1 cellular context compared by ENCODE assay signal in the genomic region with DNA sequence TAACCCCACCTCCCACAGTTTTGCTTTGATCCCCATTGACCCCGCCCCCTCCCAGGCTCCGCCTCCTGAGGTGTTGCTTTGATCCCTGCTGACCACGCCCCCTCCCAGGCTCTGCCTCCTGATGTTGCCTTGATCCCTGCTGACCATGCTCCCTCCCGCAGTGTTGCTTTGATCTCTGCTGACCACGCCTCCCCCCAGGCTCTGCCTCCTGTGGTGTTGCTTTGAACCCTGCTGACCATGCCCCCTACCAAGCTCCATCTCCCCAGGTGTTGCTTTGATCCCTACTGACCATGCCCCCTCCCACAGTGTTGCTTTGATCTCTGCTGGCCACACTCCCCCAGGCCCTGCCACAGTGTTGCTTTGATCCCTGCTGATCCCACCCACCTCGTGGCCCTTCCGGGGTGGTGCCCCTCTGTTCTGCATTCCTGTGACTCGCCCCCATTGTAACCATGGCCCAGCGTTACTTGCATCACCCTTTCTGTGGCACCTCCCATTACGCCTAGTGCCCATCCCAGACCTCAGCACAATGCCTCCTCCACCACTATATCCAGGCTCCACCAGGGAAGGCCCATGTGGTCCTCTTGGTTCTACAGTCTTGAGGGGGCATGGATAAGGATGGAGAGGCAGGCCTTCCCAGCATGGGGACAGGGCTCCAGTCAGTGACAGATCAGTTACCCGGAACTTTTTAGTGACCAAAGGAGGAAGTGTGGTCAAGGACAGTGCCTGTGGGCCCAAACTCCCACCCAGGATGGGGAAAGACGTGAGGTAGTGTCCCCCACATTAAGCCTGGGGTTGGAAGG.
TF ChIP-seq lines count a peak whose summit lies in the region.

No MANE protein-coding gene starts in this region.

TF ChIP-seq in HepG2, 621 proteins besides CTCF, POLR2A, EP300 and RAD21 (continued from another document and continues in another):
- TF ChIP-seq HNRNPH1 (optimal IDR thresholded peaks at IDR 0.05; ENCODE audit: low read depth, low read length) (no peak), ISX (CRISPR knock-in tag; conservative IDR thresholded peaks at IDR 0.05) (no peak), RCOR2 (CRISPR knock-in tag; IDR thresholded peaks at IDR 0.05) (peak; percentile 63), NFKB2 (CRISPR knock-in tag; IDR thresholded peaks at IDR 0.05; ENCODE audit: borderline replicate concordance) (no peak), ZNF329 (CRISPR knock-in tag; IDR thresholded peaks at IDR 0.05; ENCODE audit: low read depth) (peak; percentile 74; the same call in 1 of the 2 replicates), ZNF792 (CRISPR knock-in tag; IDR thresholded peaks at IDR 0.05) (peak; percentile 93), ZNF709 (CRISPR knock-in tag; IDR thresholded peaks at IDR 0.05) (no peak), SP2 (CRISPR knock-in tag; IDR thresholded peaks at IDR 0.05) (peak; percentile 23; the same call in 1 of the 2 replicates), JDP2 (CRISPR knock-in tag; IDR thresholded peaks at IDR 0.05; ENCODE audit: borderline replicate concordance) (no peak), ZNF775 (CRISPR knock-in tag; IDR thresholded peaks at IDR 0.05; ENCODE audit: borderline replicate concordance) (peak; percentile 77; the same call in 1 of the 2 replicates), ZNF253 (CRISPR knock-in tag; IDR thresholded peaks at IDR 0.05; ENCODE audit: borderline replicate concordance) (peak; percentile 45; the same call in 1 of the 2 replicates), CBX5 (CRISPR knock-in tag; IDR thresholded peaks at IDR 0.05; ENCODE audit: borderline replicate concordance) (peak; percentile 98; the same call in 1 of the 2 replicates), HOXA3 (CRISPR knock-in tag; IDR thresholded peaks at IDR 0.05) (peak; percentile 92), MIXL1 (CRISPR knock-in tag; IDR thresholded peaks at IDR 0.05) (no peak), NRL (CRISPR knock-in tag; IDR thresholded peaks at IDR 0.05; ENCODE audit: borderline replicate concordance) (peak; percentile 97), HOXA9 (CRISPR knock-in tag; IDR thresholded peaks at IDR 0.05; ENCODE audit: borderline replicate concordance) (no peak), SIX1 (CRISPR knock-in tag; IDR thresholded peaks at IDR 0.05; ENCODE audit: borderline replicate concordance) (peak; percentile 66; the same call in 1 of the 2 replicates), ZNF136 (CRISPR knock-in tag; IDR thresholded peaks at IDR 0.05; ENCODE audit: low read depth) (no peak), HNRNPLL (IDR thresholded peaks at IDR 0.05; ENCODE audit: low read depth, low read length, poor library complexity, severe bottlenecking) (peak; percentile 51), MED1 (CRISPR knock-in tag; IDR thresholded peaks at IDR 0.05) (peak; percentile 95), GTF2F1 (IDR thresholded peaks at IDR 0.05; ENCODE audit: low read length) (no peak), ZNF614 (CRISPR knock-in tag; IDR thresholded peaks at IDR 0.05; ENCODE audit: borderline replicate concordance) (peak; percentile 77; the same call in 1 of the 2 replicates), ZNF563 (CRISPR knock-in tag; IDR thresholded peaks at IDR 0.05) (no peak), PRMT3 (CRISPR knock-in tag; IDR thresholded peaks at IDR 0.05; ENCODE audit: borderline replicate concordance, low read depth) (no peak), HNRNPUL1 (IDR thresholded peaks at IDR 0.05; ENCODE audit: low read depth, low read length) (no peak), ZBTB7A (CRISPR knock-in tag; IDR thresholded peaks at IDR 0.05) (peak; percentile 99), ZNF382 (CRISPR knock-in tag; IDR thresholded peaks at IDR 0.05; ENCODE audit: borderline replicate concordance) (no peak), PCBP1 (IDR thresholded peaks at IDR 0.05; ENCODE audit: borderline replicate concordance, low read depth, low read length) (peak; percentile 97), BRD4 (CRISPR knock-in tag; IDR thresholded peaks at IDR 0.05) (peak; percentile 95), KDM4B (CRISPR knock-in tag; IDR thresholded peaks at IDR 0.05) (no peak), SCMH1 (CRISPR knock-in tag; IDR thresholded peaks at IDR 0.05; ENCODE audit: borderline replicate concordance) (no peak), STAT5B (CRISPR knock-in tag; IDR thresholded peaks at IDR 0.05) (no peak), NFIC (IDR thresholded peaks at IDR 0.05; ENCODE audit: low read length) (no peak), SYNCRIP (IDR thresholded peaks at IDR 0.05; ENCODE audit: insufficient read depth, low read depth, low read length) (no peak), HOXA7 (CRISPR knock-in tag; IDR thresholded peaks at IDR 0.05) (no peak), FOXM1 (CRISPR knock-in tag; IDR thresholded peaks at IDR 0.05) (no peak), KDM1A (CRISPR knock-in tag; IDR thresholded peaks at IDR 0.05) (peak; percentile 71), RNF2 (conservative IDR thresholded peaks at IDR 0.05; ENCODE audit: low read depth) (no peak), ELF1 (CRISPR knock-in tag; IDR thresholded peaks at IDR 0.05) (peak; percentile 89), FOSL1 (CRISPR knock-in tag; IDR thresholded peaks at IDR 0.05; ENCODE audit: borderline replicate concordance) (no peak), ZNF549 (CRISPR knock-in tag; IDR thresholded peaks at IDR 0.05) (no peak), GATAD2A (CRISPR knock-in tag; IDR thresholded peaks at IDR 0.05) (peak; percentile 88)
- TF ChIP-seq, protein P1, sequence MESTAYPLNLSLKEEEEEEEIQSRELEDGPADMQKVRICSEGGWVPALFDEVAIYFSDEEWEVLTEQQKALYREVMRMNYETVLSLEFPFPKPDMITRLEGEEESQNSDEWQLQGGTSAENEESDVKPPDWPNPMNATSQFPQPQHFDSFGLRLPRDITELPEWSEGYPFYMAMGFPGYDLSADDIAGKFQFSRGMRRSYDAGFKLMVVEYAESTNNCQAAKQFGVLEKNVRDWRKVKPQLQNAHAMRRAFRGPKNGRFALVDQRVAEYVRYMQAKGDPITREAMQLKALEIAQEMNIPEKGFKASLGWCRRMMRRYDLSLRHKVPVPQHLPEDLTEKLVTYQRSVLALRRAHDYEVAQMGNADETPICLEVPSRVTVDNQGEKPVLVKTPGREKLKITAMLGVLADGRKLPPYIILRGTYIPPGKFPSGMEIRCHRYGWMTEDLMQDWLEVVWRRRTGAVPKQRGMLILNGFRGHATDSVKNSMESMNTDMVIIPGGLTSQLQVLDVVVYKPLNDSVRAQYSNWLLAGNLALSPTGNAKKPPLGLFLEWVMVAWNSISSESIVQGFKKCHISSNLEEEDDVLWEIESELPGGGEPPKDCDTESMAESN (CRISPR knock-in tag; conservative IDR thresholded peaks at IDR 0.05) = peak; percentile 98
- TF ChIP-seq, protein P2, sequence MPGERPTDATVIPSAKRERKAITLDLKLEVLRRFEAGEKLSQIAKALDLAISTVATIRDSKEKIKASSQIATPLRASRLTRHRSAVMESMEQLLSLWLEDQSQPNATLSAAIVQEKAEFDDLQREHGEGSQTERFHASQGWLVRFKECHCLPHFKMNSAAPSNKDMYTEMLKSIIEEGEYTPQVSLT (CRISPR knock-in tag; IDR thresholded peaks at IDR 0.05; ENCODE audit: borderline replicate concordance, low read depth) = 0 out of 2 replicates have a peak, but pooled peaks have one; percentile 36
- TF ChIP-seq, protein P3, sequence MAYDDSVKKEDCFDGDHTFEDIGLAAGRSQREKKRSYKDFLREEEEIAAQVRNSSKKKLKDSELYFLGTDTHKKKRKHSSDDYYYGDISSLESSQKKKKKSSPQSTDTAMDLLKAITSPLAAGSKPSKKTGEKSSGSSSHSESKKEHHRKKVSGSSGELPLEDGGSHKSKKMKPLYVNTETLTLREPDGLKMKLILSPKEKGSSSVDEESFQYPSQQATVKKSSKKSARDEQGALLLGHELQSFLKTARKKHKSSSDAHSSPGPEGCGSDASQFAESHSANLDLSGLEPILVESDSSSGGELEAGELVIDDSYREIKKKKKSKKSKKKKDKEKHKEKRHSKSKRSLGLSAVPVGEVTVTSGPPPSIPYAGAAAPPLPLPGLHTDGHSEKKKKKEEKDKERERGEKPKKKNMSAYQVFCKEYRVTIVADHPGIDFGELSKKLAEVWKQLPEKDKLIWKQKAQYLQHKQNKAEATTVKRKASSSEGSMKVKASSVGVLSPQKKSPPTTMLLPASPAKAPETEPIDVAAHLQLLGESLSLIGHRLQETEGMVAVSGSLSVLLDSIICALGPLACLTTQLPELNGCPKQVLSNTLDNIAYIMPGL (CRISPR knock-in tag; IDR thresholded peaks at IDR 0.05; ENCODE audit: borderline replicate concordance in 1 of 2, low read depth in 1 of 2) = peak in 1 of 2 experiments; percentile 82; a peak in 2 of 4 replicates
- TF ChIP-seq, protein P4, sequence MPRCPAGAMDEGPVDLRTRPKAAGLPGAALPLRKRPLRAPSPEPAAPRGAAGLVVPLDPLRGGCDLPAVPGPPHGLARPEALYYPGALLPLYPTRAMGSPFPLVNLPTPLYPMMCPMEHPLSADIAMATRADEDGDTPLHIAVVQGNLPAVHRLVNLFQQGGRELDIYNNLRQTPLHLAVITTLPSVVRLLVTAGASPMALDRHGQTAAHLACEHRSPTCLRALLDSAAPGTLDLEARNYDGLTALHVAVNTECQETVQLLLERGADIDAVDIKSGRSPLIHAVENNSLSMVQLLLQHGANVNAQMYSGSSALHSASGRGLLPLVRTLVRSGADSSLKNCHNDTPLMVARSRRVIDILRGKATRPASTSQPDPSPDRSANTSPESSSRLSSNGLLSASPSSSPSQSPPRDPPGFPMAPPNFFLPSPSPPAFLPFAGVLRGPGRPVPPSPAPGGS (CRISPR knock-in tag; IDR thresholded peaks at IDR 0.05) = peak; percentile 89
- TF ChIP-seq, protein P5, sequence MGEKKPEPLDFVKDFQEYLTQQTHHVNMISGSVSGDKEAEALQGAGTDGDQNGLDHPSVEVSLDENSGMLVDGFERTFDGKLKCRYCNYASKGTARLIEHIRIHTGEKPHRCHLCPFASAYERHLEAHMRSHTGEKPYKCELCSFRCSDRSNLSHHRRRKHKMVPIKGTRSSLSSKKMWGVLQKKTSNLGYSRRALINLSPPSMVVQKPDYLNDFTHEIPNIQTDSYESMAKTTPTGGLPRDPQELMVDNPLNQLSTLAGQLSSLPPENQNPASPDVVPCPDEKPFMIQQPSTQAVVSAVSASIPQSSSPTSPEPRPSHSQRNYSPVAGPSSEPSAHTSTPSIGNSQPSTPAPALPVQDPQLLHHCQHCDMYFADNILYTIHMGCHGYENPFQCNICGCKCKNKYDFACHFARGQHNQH (CRISPR knock-in tag; IDR thresholded peaks at IDR 0.05) = peak; percentile 67; the same call in 1 of the 2 replicates
- TF ChIP-seq, protein P6, sequence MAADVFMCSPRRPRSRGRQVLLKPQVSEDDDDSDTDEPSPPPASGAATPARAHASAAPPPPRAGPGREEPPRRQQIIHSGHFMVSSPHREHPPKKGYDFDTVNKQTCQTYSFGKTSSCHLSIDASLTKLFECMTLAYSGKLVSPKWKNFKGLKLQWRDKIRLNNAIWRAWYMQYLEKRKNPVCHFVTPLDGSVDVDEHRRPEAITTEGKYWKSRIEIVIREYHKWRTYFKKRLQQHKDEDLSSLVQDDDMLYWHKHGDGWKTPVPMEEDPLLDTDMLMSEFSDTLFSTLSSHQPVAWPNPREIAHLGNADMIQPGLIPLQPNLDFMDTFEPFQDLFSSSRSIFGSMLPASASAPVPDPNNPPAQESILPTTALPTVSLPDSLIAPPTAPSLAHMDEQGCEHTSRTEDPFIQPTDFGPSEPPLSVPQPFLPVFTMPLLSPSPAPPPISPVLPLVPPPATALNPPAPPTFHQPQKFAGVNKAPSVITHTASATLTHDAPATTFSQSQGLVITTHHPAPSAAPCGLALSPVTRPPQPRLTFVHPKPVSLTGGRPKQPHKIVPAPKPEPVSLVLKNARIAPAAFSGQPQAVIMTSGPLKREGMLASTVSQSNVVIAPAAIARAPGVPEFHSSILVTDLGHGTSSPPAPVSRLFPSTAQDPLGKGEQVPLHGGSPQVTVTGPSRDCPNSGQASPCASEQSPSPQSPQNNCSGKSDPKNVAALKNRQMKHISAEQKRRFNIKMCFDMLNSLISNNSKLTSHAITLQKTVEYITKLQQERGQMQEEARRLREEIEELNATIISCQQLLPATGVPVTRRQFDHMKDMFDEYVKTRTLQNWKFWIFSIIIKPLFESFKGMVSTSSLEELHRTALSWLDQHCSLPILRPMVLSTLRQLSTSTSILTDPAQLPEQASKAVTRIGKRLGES (CRISPR knock-in tag; IDR thresholded peaks at IDR 0.05; ENCODE audit: borderline replicate concordance) = peak; percentile 77; the same call in 1 of the 2 replicates
- TF ChIP-seq, protein P7, sequence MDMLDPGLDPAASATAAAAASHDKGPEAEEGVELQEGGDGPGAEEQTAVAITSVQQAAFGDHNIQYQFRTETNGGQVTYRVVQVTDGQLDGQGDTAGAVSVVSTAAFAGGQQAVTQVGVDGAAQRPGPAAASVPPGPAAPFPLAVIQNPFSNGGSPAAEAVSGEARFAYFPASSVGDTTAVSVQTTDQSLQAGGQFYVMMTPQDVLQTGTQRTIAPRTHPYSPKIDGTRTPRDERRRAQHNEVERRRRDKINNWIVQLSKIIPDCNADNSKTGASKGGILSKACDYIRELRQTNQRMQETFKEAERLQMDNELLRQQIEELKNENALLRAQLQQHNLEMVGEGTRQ (IDR thresholded peaks at IDR 0.05; ENCODE audit: low read depth, low read length) = no peak
- TF ChIP-seq, protein P7 (CRISPR knock-in tag; IDR thresholded peaks at IDR 0.05; ENCODE audit: borderline replicate concordance) = peak; percentile 75
- TF ChIP-seq, protein P8, sequence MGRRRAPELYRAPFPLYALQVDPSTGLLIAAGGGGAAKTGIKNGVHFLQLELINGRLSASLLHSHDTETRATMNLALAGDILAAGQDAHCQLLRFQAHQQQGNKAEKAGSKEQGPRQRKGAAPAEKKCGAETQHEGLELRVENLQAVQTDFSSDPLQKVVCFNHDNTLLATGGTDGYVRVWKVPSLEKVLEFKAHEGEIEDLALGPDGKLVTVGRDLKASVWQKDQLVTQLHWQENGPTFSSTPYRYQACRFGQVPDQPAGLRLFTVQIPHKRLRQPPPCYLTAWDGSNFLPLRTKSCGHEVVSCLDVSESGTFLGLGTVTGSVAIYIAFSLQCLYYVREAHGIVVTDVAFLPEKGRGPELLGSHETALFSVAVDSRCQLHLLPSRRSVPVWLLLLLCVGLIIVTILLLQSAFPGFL (CRISPR knock-in tag; IDR thresholded peaks at IDR 0.05) = no peak
- TF ChIP-seq, protein P9, sequence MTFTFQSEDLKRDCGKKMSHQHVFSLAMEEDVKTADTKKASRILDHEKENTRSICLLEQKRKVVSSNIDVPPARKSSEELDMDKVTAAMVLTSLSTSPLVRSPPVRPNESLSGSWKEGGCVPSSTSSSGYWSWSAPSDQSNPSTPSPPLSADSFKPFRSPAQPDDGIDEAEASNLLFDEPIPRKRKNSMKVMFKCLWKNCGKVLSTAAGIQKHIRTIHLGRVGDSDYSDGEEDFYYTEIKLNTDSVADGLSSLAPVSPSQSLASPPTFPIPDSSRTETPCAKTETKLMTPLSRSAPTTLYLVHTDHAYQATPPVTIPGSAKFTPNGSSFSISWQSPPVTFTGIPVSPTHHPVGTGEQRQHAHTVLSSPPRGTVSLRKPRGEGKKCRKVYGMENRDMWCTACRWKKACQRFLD (CRISPR knock-in tag; IDR thresholded peaks at IDR 0.05; ENCODE audit: borderline replicate concordance) = no peak; the same call in 1 of the 2 replicates
- TF ChIP-seq, protein P10, sequence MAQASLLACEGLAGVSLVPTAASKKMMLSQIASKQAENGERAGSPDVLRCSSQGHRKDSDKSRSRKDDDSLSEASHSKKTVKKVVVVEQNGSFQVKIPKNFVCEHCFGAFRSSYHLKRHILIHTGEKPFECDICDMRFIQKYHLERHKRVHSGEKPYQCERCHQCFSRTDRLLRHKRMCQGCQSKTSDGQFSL (CRISPR knock-in tag; IDR thresholded peaks at IDR 0.05) = peak; percentile 65; the same call in 1 of the 2 replicates
